Comparison of ENCODE assay signal across 9 cellular contexts in the genomic region with DNA sequence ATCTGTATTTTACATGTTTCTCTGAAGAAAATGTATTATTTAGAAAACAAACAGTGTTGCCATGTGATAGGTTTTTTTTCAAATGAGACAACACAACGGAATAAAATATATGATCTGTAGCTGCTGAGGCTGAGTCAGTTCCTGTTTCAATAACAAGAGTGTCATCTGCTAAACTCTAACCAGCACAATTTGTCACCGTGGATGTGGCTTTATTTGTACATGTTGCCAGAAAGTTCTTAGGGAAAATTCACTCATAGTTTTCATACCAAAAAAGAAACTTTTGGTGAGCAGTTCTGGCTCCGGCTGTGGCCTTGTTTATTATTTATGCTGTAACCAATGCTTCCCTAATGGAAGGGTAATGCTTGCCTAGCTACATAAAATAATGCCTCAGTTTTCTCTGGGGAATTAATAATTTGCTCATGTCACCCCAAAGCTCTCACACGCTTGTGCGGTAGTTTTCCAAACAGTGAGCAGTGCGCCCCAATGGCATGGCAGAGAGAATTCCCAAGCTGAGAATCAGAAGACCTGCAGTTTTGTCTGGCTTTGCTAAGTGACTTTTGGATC. TPM values are rescaled to one million over a fixed set of nuclear protein-coding genes. Genes with fewer than 3 reads are reported as not detected.
A peak's percentile ranks its signal among the peaks of the same experiment; 100 is the strongest.
DNase-seq lines count a peak whose midpoint lies in the region; ATAC-seq, FAIRE-seq and TF ChIP-seq lines count a peak whose summit lies in the region.
"Had no signal": no experiment of that assay in that cellular context is flagged by ENCODE, and none has a peak within 500 bp of the region (broad histone marks: within the 10 kb centered on the region; RNA-seq: fewer than 3 reads in every experiment).

No MANE protein-coding gene starts in this region.

- no peaks in the 10 kb centered on the region for H3K79me2 ChIP-seq in SK-N-SH (ENCODE audit: insufficient read depth)

- peaks cover 73% of the 10 kb centered on the region for H3K4me1 Mint-ChIP-seq in activated CD8-positive, alpha-beta memory T cell treated with anti-CD3 and anti-CD28 coated beads, Interleukin-2, amount 10 ng/mL, durations not matched to agents 7 days and 5 days

- peak; percentile 83 for DNase-seq in activated CD8-positive, alpha-beta memory T cell treated with anti-CD3 and anti-CD28 coated beads, Interleukin-2, amount 10 ng/mL, durations not matched to agents 7 days and 5 days
- no peak for DNase-seq in activated CD8-positive, alpha-beta memory T cell treated with anti-CD3 and anti-CD28 coated beads, Interleukin-2, amount 50 U/mL, for 48 hours
- DNase-seq in SK-N-SH (no peak), hepatic stellate cell (ENCODE audit: low spot score) (no peak), D721Med (ENCODE audit: insufficient read length, low spot score) (no peak)
- peak; percentile 91 for DNase-seq in central memory CD4-positive, alpha-beta T cell

- no peak for TF ChIP-seq RAD21 in SK-N-SH (IDR thresholded peaks at IDR 0.05; ENCODE audit: low read length)

- H3K4me3 ChIP-seq in SK-N-SH (ENCODE audit: low read depth in 2 of 2, low read length in 1 of 2) (peak overlapping the region in 1 of 2 experiments; percentile 28; a peak in 2 of 4 replicates), muscle layer of colon (ENCODE audit: low read depth in 1 of 2, low read length in 2 of 2) (no peak overlapping the region)

- no peak overlapping the region for H2AFZ ChIP-seq in SK-N-SH (ENCODE audit: low read depth)

- CTCF ChIA-PET in activated CD8-positive, alpha-beta memory T cell treated with anti-CD3 and anti-CD28 coated beads, Interleukin-2, amount 10 ng/mL, durations not matched to agents 7 days and 5 days (lab: Charles Lee): interaction anchor here (4.0 to 4.1 kb wide), 2 partner anchors 21 to 23 kb away, joined by 22 to 25 read pairs; partner anchors contain the start of gene KLF6
- CTCF ChIA-PET in SK-N-SH (lab: Yijun Ruan, JAX): interaction anchor here (0.6 kb wide), 1 partner anchor 408 kb away, joined by 5 read pairs; no protein-coding TSS in a partner anchor

- H3F3A ChIP-seq in SK-N-SH (replicated peaks; ENCODE audit: insufficient read depth): peaks cover 31% of the 10 kb centered on the region

- peak overlapping the region; percentile 69 for H3K4me2 ChIP-seq in SK-N-SH

- peak overlapping the region; percentile 58 for H3K4me3 Mint-ChIP-seq in activated CD8-positive, alpha-beta memory T cell treated with anti-CD3 and anti-CD28 coated beads, Interleukin-2, amount 10 ng/mL, durations not matched to agents 7 days and 5 days

- TF ChIP-seq EP300 in SK-N-SH (IDR thresholded peaks at IDR 0.05; ENCODE audit: borderline replicate concordance in 1 of 2, low read depth in 1 of 2, low read length in 1 of 2): peak in 1 of 2 experiments; percentile 73; a peak in 1 of 4 replicates

- peak; percentile 43 for ATAC-seq in activated CD8-positive, alpha-beta memory T cell treated with anti-CD3 and anti-CD28 coated beads, Interleukin-2, amount 10 ng/mL, durations not matched to agents 7 days and 5 days
- ATAC-seq in HG03175 (IDR thresholded peaks at IDR 0.05; ENCODE audit: unreplicated experiment): peak; percentile 58

- H3K27ac ChIP-seq in SK-N-SH (ENCODE audit: low read depth in 2 of 2, low read length in 1 of 2): peak overlapping the region; percentile 60 to 100; a peak in 3 of 4 replicates
- peak overlapping the region; percentile 70 for H3K27ac ChIP-seq in muscle layer of colon (ENCODE audit: low read depth, low read length)

- H4K20me1 ChIP-seq in SK-N-SH (ENCODE audit: insufficient read depth): no peaks in the 10 kb centered on the region

- H3K36me3 Mint-ChIP-seq in activated CD8-positive, alpha-beta memory T cell treated with anti-CD3 and anti-CD28 coated beads, Interleukin-2, amount 10 ng/mL, durations not matched to agents 7 days and 5 days: peaks cover 1% of the 10 kb centered on the region

- peaks cover 16 to 45% of the 10 kb centered on the region in 2 experiments for H3K4me1 ChIP-seq in SK-N-SH (ENCODE audit: control insufficient read depth in 1 of 2, insufficient read depth in 2 of 2, low read depth in 1 of 2, low read length in 1 of 2)
- H3K4me1 ChIP-seq in muscle layer of colon (ENCODE audit: insufficient read depth, low read length): peaks cover 36% of the 10 kb centered on the region

- no peaks in the 10 kb centered on the region for H3K36me3 ChIP-seq in SK-N-SH (replicated peaks in 1 of 2; ENCODE audit: control insufficient read depth in 1 of 2, insufficient read depth in 2 of 2, low read length in 1 of 2)
- H3K36me3 ChIP-seq in muscle layer of colon (ENCODE audit: insufficient read depth, low read length): no peaks in the 10 kb centered on the region

- H3K27me3 ChIP-seq in SK-N-SH (ENCODE audit: insufficient read depth) (no peaks in the 10 kb centered on the region), muscle layer of colon (ENCODE audit: control insufficient read depth in 1 of 2, insufficient read depth in 2 of 2, low read length in 2 of 2) (no peaks in the 10 kb centered on the region)

- 37% methylated on average over 6 of the region's 6 CpGs for WGBS in SK-N-SH (ENCODE audit: low lambda C conversion rate)

- no peaks in the 10 kb centered on the region for H3K9me3 Mint-ChIP-seq in activated CD8-positive, alpha-beta memory T cell treated with anti-CD3 and anti-CD28 coated beads, Interleukin-2, amount 10 ng/mL, durations not matched to agents 7 days and 5 days (ENCODE audit: low read depth)

- H3K9ac ChIP-seq in SK-N-SH (peak overlapping the region; percentile 91), muscle layer of colon (ENCODE audit: low read length) (no peak overlapping the region)

- H3K27me3 Mint-ChIP-seq in activated CD8-positive, alpha-beta memory T cell treated with anti-CD3 and anti-CD28 coated beads, Interleukin-2, amount 10 ng/mL, durations not matched to agents 7 days and 5 days: no peaks in the 10 kb centered on the region

- FAIRE-seq in D721Med (lab: Jason Lieb, UNC): no peak
- FAIRE-seq: endometrium had no signal

- POLR2A ChIA-PET in SK-N-SH (lab: Yijun Ruan, JAX): no interaction called here

- no peak for TF ChIP-seq CTCF in SK-N-SH (IDR thresholded peaks at IDR 0.05)
- TF ChIP-seq CTCF in D721Med (IDR thresholded peaks at IDR 0.05; ENCODE audit: insufficient read depth, missing control alignments): no peak

- H3K9me3 ChIP-seq in SK-N-SH (no peaks in the 10 kb centered on the region), muscle layer of colon (ENCODE audit: low read length) (no peaks in the 10 kb centered on the region)

- H3K9me2 ChIP-seq in SK-N-SH: no peaks in the 10 kb centered on the region

- no peak overlapping the region for H3K27ac Mint-ChIP-seq in activated CD8-positive, alpha-beta memory T cell treated with anti-CD3 and anti-CD28 coated beads, Interleukin-2, amount 10 ng/mL, durations not matched to agents 7 days and 5 days

TF ChIP-seq in SK-N-SH, 30 proteins besides CTCF, POLR2A, EP300 and RAD21 (continues in another document):
- TF ChIP-seq, protein P1, sequence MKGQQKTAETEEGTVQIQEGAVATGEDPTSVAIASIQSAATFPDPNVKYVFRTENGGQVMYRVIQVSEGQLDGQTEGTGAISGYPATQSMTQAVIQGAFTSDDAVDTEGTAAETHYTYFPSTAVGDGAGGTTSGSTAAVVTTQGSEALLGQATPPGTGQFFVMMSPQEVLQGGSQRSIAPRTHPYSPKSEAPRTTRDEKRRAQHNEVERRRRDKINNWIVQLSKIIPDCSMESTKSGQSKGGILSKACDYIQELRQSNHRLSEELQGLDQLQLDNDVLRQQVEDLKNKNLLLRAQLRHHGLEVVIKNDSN (IDR thresholded peaks at IDR 0.05; ENCODE audit: borderline replicate concordance, low read depth): peak; percentile 41; the same call in 1 of the 2 replicates
- no peak for TF ChIP-seq NRF1 (IDR thresholded peaks at IDR 0.05; ENCODE audit: low read depth, low read length)
- TF ChIP-seq, protein P2, sequence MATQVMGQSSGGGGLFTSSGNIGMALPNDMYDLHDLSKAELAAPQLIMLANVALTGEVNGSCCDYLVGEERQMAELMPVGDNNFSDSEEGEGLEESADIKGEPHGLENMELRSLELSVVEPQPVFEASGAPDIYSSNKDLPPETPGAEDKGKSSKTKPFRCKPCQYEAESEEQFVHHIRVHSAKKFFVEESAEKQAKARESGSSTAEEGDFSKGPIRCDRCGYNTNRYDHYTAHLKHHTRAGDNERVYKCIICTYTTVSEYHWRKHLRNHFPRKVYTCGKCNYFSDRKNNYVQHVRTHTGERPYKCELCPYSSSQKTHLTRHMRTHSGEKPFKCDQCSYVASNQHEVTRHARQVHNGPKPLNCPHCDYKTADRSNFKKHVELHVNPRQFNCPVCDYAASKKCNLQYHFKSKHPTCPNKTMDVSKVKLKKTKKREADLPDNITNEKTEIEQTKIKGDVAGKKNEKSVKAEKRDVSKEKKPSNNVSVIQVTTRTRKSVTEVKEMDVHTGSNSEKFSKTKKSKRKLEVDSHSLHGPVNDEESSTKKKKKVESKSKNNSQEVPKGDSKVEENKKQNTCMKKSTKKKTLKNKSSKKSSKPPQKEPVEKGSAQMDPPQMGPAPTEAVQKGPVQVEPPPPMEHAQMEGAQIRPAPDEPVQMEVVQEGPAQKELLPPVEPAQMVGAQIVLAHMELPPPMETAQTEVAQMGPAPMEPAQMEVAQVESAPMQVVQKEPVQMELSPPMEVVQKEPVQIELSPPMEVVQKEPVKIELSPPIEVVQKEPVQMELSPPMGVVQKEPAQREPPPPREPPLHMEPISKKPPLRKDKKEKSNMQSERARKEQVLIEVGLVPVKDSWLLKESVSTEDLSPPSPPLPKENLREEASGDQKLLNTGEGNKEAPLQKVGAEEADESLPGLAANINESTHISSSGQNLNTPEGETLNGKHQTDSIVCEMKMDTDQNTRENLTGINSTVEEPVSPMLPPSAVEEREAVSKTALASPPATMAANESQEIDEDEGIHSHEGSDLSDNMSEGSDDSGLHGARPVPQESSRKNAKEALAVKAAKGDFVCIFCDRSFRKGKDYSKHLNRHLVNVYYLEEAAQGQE (IDR thresholded peaks at IDR 0.05; ENCODE audit: low read depth, low read length): no peak
- no peak for TF ChIP-seq GABPA (IDR thresholded peaks at IDR 0.05; ENCODE audit: low read depth)
- no peak for TF ChIP-seq RCOR1 (IDR thresholded peaks at IDR 0.05; ENCODE audit: low read length)
- peak; percentile 67 for TF ChIP-seq FOSL2 (IDR thresholded peaks at IDR 0.05; ENCODE audit: borderline replicate concordance, low read depth)
- no peak for TF ChIP-seq SMC3 (IDR thresholded peaks at IDR 0.05; ENCODE audit: low read depth, low read length)

RNA-seq across cellular contexts. Expression of gene KLF6, which starts 20.3 kb away (rescaled TPM):
- total RNA-seq in activated CD8-positive, alpha-beta memory T cell treated with anti-CD3 and anti-CD28 coated beads, Interleukin-2, amount 10 ng/mL, durations not matched to agents 7 days and 5 days: 100 to 1,000 TPM; 149 to 208 TPM
- polyA plus RNA-seq in SK-N-SH (2012; rRNA removed): 127 and 148 TPM in 2 replicates
- polyA plus RNA-seq in SK-N-SH (2012; cell fraction: cytosol; rRNA removed): 72.3 and 76.2 TPM in 2 replicates
- 687 and 844 TPM in 2 replicates for polyA plus RNA-seq in SK-N-SH (2012; cell fraction: nucleus; rRNA removed)

Comparison
In these comparisons a context has a peak if more than half of its experiments do, and no peak if none do; other contexts are left out.
1. DNase-seq: peak in activated CD8-positive, alpha-beta memory T cell treated with anti-CD3 and anti-CD28 coated beads, Interleukin-2, amount 10 ng/mL, durations not matched to agents 7 days and 5 days (single experiment) and central memory CD4-positive, alpha-beta T cell (single experiment); none in activated CD8-positive, alpha-beta memory T cell treated with anti-CD3 and anti-CD28 coated beads, Interleukin-2, amount 50 U/mL, for 48 hours (single experiment), SK-N-SH (single experiment), hepatic stellate cell (single experiment) and D721Med (single experiment).